In genomic region chr1:3212453-3213230, GRCh38 we compare ENCODE assay signal across 21 cellular contexts.
DNase-seq lines count a peak whose midpoint lies in the region; ATAC-seq and TF ChIP-seq lines count a peak whose summit lies in the region.
"Had no signal": no experiment of that assay in that cellular context is flagged by ENCODE, and none has a peak within 500 bp of the region (broad histone marks: within the 10 kb centered on the region; RNA-seq: fewer than 3 reads in every experiment).

No MANE protein-coding gene starts in this region.

- H3K36me3 ChIP-seq in neural progenitor cell (no peaks in the 10 kb centered on the region), tibial artery (no peaks in the 10 kb centered on the region), MG63 (no peaks in the 10 kb centered on the region)
- H3K36me3 ChIP-seq: BE2C had no signal

- H3F3A ChIP-seq in neural progenitor cell (ENCODE audit: low read depth) = peaks cover 24% of the 10 kb centered on the region

- H3K36me3 Mint-ChIP-seq in neural progenitor cell = peaks cover 2% of the 10 kb centered on the region
- H3K36me3 Mint-ChIP-seq in MCF 10A (ENCODE audit: insufficient read depth, unreplicated experiment) = no peaks in the 10 kb centered on the region
- H3K36me3 Mint-ChIP-seq: CD4-positive, CD25-positive, alpha-beta regulatory T cell; CD8-positive, alpha-beta memory T cell; IgD-negative memory B cell had no signal

- no peaks in the 10 kb centered on the region for H4K20me1 ChIP-seq in neural progenitor cell (ENCODE audit: low read depth)

- ATAC-seq in HG03045 (IDR thresholded peaks at IDR 0.05; ENCODE audit: unreplicated experiment) = no peak
- ATAC-seq: GM12878 had no signal

- H3K27me3 ChIP-seq in layer of hippocampus (ENCODE audit: control insufficient read depth, insufficient read depth, low read length) (peaks cover 5% of the 10 kb centered on the region), neural progenitor cell (no peaks in the 10 kb centered on the region), tibial artery (no peaks in the 10 kb centered on the region), MG63 (no peaks in the 10 kb centered on the region)
- H3K27me3 ChIP-seq: BE2C had no signal

- no peak overlapping the region for H3K9ac ChIP-seq in neural progenitor cell

- no peaks in the 10 kb centered on the region for H3K9me3 ChIP-seq in neural progenitor cell (ENCODE audit: low read depth)
- H3K9me3 ChIP-seq in tibial artery = no peaks in the 10 kb centered on the region
- no peaks in the 10 kb centered on the region for H3K9me3 ChIP-seq in MG63
- H3K9me3 ChIP-seq: BE2C had no signal

- DNase-seq in caudate nucleus (lab: John Stamatoyannopoulos, UW) = peak in 1 of 61 donors; percentile 55
- no peak for DNase-seq in neural progenitor cell (ENCODE audit: low spot score)
- DNase-seq in tibial artery = no peak
- no peak for DNase-seq in NCI-H2029 treated with DMSO at 0.1 percent for 48 hours (lab: John Stamatoyannopoulos, UW)
- no peak for DNase-seq in MCF 10A (ENCODE audit: unreplicated experiment)
- no peak for DNase-seq in MG63
- DNase-seq: ACHN; BE2C; CD4-positive, CD25-positive, alpha-beta regulatory T cell; CD8-positive, alpha-beta memory T cell; COR-L47; DMS 273 treated with DMSO at 0.1 percent for 48 hours; DMS53; DND-41; EL; H9 had no signal

- H3K4me3 ChIP-seq in neural progenitor cell (no peak overlapping the region), tibial artery (no peak overlapping the region), MG63 (no peak overlapping the region)
- H3K4me3 ChIP-seq: GM12878 had no signal

- POLR2A ChIA-PET in MCF 10A (lab: Yijun Ruan, JAX) = no interaction called here

- H3K4me1 ChIP-seq in neural progenitor cell (peaks cover 32% of the 10 kb centered on the region), tibial artery (peaks cover 0 to 56% (median 39%) of the 10 kb centered on the region in 4 donors)
- H3K4me1 ChIP-seq: BE2C had no signal

- H3K27me3 Mint-ChIP-seq in neural progenitor cell (ENCODE audit: insufficient read depth, low read depth) = peaks cover 10% of the 10 kb centered on the region
- H3K27me3 Mint-ChIP-seq in MCF 10A (ENCODE audit: insufficient read depth, unreplicated experiment) = no peaks in the 10 kb centered on the region
- H3K27me3 Mint-ChIP-seq: CD4-positive, CD25-positive, alpha-beta regulatory T cell had no signal

- H3K27ac ChIP-seq in caudate nucleus (ENCODE audit: low read depth, low read length) (peak overlapping the region; percentile 67), layer of hippocampus (ENCODE audit: low read depth, low read length) (peak overlapping the region; percentile 62), neural progenitor cell (peak overlapping the region; percentile 77), tibial artery (peak overlapping the region; percentile 44 to 81)
- H3K27ac ChIP-seq: HL-60 had no signal

- intact Hi-C loops in tibial artery (cut with DNase I; ENCODE audit: low total_unique reads) = no loop called here
- intact Hi-C loops in MCF 10A (cut with micrococcal nuclease) = no loop called here

- no TSS peak for BruUV-seq in MCF 10A (replicated peaks; lab: Mats Ljungman, UMichigan)

- no peak for TF ChIP-seq CTCF in neural progenitor cell (IDR thresholded peaks at IDR 0.05)
- TF ChIP-seq CTCF in tibial artery (IDR thresholded peaks at IDR 0.05) = no peak
- no peak for TF ChIP-seq CTCF in MCF 10A (IDR thresholded peaks at IDR 0.05; ENCODE audit: unreplicated experiment)

- no peak overlapping the region for H3K4me2 ChIP-seq in neural progenitor cell

- H3K4me3 Mint-ChIP-seq in neural progenitor cell = no peak overlapping the region
- no peak overlapping the region for H3K4me3 Mint-ChIP-seq in MCF 10A (ENCODE audit: unreplicated experiment)
- H3K4me3 Mint-ChIP-seq: CD4-positive, CD25-positive, alpha-beta regulatory T cell; CD8-positive, alpha-beta memory T cell; H9; IgD-negative memory B cell had no signal

- no peaks in the 10 kb centered on the region for H3K9me3 Mint-ChIP-seq in neural progenitor cell
- peaks cover 22% of the 10 kb centered on the region for H3K9me3 Mint-ChIP-seq in MCF 10A (ENCODE audit: unreplicated experiment)
- H3K9me3 Mint-ChIP-seq: CD4-positive, CD25-positive, alpha-beta regulatory T cell; CD8-positive, alpha-beta memory T cell; H9; IgD-negative memory B cell had no signal

- H3K79me2 ChIP-seq in neural progenitor cell (ENCODE audit: low read depth) = no peaks in the 10 kb centered on the region

- H3K4me1 Mint-ChIP-seq in neural progenitor cell (peaks cover 40% of the 10 kb centered on the region), MCF 10A (ENCODE audit: insufficient read depth, unreplicated experiment) (no peaks in the 10 kb centered on the region)
- H3K4me1 Mint-ChIP-seq: CD4-positive, CD25-positive, alpha-beta regulatory T cell; CD8-positive, alpha-beta memory T cell; IgD-negative memory B cell had no signal

- H3K27ac Mint-ChIP-seq in neural progenitor cell (no peak overlapping the region), MCF 10A (ENCODE audit: low read depth, unreplicated experiment) (no peak overlapping the region)
- H3K27ac Mint-ChIP-seq: CD4-positive, CD25-positive, alpha-beta regulatory T cell; CD8-positive, alpha-beta memory T cell; IgD-negative memory B cell had no signal

- CTCF ChIA-PET in MCF 10A (lab: Yijun Ruan, JAX) = no interaction called here

- H2AFZ ChIP-seq in neural progenitor cell (replicated peaks) = peak overlapping the region; percentile 15
